In the genomic region with DNA sequence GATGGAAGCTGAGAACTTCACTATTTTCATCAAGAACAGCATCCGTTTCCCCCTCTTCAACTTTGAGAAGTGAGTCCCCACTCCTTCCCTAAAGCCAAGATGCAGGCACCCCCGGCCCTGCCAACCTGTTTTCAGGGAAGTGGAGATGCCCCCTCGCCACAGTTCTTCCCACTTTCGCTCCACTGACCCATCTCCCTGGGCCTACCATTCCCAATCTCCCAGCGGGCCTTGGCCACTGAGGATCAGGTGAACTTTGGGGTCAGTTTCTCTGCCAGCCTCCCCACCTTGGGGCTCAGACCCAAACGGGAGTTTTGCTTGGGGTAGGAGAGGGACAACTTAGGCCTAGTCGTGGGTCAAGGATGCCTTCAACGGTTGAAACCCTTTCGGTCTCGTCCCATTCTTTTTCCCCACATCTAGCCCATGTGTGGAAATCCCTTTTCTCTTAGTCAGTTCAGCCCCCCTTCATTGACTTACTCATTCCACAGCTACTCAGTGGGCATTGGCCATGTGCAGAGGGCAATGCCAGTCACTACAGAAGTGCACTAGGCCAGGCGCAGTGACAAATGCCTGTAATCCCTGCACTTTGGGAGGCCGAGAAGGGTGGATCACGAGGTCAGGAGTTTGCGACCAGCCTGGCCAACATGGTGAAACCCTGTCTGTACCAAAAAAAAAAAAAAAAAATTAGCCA, we compare ENCODE assay signal across 19 cellular contexts. TPM values are rescaled to one million over a fixed set of nuclear protein-coding genes. Genes with fewer than 3 reads are reported as not detected.
A peak's percentile ranks its signal among the peaks of the same experiment; 100 is the strongest.
DNase-seq lines count a peak whose midpoint lies in the region; ATAC-seq, FAIRE-seq and TF ChIP-seq lines count a peak whose summit lies in the region.
"Had no signal": no experiment of that assay in that cellular context is flagged by ENCODE, and none has a peak within 500 bp of the region (broad histone marks: within the 10 kb centered on the region; RNA-seq: fewer than 3 reads in every experiment).

No MANE protein-coding gene starts in this region.

- DNase-seq in activated naive CD4-positive, alpha-beta T cell (lab: John Stamatoyannopoulos, UW), result no peak
- peak; percentile 25 for DNase-seq in RCC 7860 (ENCODE audit: low spot score)
- peak; percentile 30 for DNase-seq in kidney tubule cell (ENCODE audit: low spot score)
- no peak for DNase-seq in stimulated activated effector memory CD8-positive, alpha-beta T cell treated with anti-CD3 and anti-CD28 coated beads, Interleukin-12 subunit alpha, Interleukin-12 subunit beta, amount 100 ng/mL, for 72 hours (ENCODE audit: low spot score in 2 of 2)
- no peak for DNase-seq in immature natural killer cell
- DNase-seq in body of pancreas, result no peak
- DNase-seq: GF-D8, GOT3, NCI-H1417, NCI-H1930, NCI-H2171 treated with DMSO at 0.1 percent for 48 hours, NCI-H510A treated with DMSO at 0.1 percent for 48 hours, RPMI8226 had no signal

- no peak overlapping the region for H3K4me3 Mint-ChIP-seq in activated naive CD4-positive, alpha-beta T cell treated with anti-CD3 and anti-CD28 coated beads, Interleukin-2, amount 50 U/mL, for 24 hours
- no peak overlapping the region for H3K4me3 Mint-ChIP-seq in stimulated activated effector memory CD8-positive, alpha-beta T cell treated with anti-CD3 and anti-CD28 coated beads, Interleukin-12 subunit alpha, Interleukin-12 subunit beta, amount 100 ng/mL, for 72 hours
- no peak overlapping the region for H3K4me3 Mint-ChIP-seq in immature natural killer cell

- TF ChIP-seq POLR2A in body of pancreas (IDR thresholded peaks at IDR 0.05), result no peak

- WGBS in body of pancreas, 2 donors, result 73 to 78% methylated on average over 14 of the region's 14 CpGs

- H3K4me1 ChIP-seq in body of pancreas, result peaks cover 13% of the 10 kb centered on the region
- H3K4me1 ChIP-seq: SJSA1 had no signal

- no peak for FAIRE-seq in RCC 7860 (lab: Jason Lieb, UNC)
- FAIRE-seq: HepG2 had no signal

- H3K27me3 Mint-ChIP-seq in activated naive CD4-positive, alpha-beta T cell treated with anti-CD3 and anti-CD28 coated beads, Interleukin-2, amount 50 U/mL, for 24 hours, result peaks cover 2% of the 10 kb centered on the region
- peaks cover 0 to 4% (median 3%) of the 10 kb centered on the region in 3 donors for H3K27me3 Mint-ChIP-seq in immature natural killer cell (ENCODE audit: low read depth in 3 of 3)

- peak overlapping the region; percentile 72 for H3K27ac Mint-ChIP-seq in activated naive CD4-positive, alpha-beta T cell treated with anti-CD3 and anti-CD28 coated beads, Interleukin-2, amount 50 U/mL, for 24 hours
- peak overlapping the region; percentile 88 for H3K27ac Mint-ChIP-seq in stimulated activated effector memory CD8-positive, alpha-beta T cell treated with anti-CD3 and anti-CD28 coated beads, Interleukin-12 subunit alpha, Interleukin-12 subunit beta, amount 100 ng/mL, for 72 hours
- H3K27ac Mint-ChIP-seq in immature natural killer cell, result no peak overlapping the region

- H3K9me3 Mint-ChIP-seq in activated naive CD4-positive, alpha-beta T cell treated with anti-CD3 and anti-CD28 coated beads, Interleukin-2, amount 50 U/mL, for 24 hours, result no peaks in the 10 kb centered on the region
- no peaks in the 10 kb centered on the region for H3K9me3 Mint-ChIP-seq in stimulated activated effector memory CD8-positive, alpha-beta T cell treated with anti-CD3 and anti-CD28 coated beads, Interleukin-12 subunit alpha, Interleukin-12 subunit beta, amount 100 ng/mL, for 72 hours
- H3K9me3 Mint-ChIP-seq in immature natural killer cell, result no peaks in the 10 kb centered on the region

- no peak for ATAC-seq in stimulated activated effector memory CD8-positive, alpha-beta T cell treated with anti-CD3 and anti-CD28 coated beads, Interleukin-12 subunit alpha, Interleukin-12 subunit beta, amount 100 ng/mL, for 72 hours
- ATAC-seq in body of pancreas (no peak), GM21576 (IDR thresholded peaks at IDR 0.05; ENCODE audit: unreplicated experiment) (no peak)

- no peak for TF ChIP-seq CTCF in body of pancreas (IDR thresholded peaks at IDR 0.05)

- no peaks in the 10 kb centered on the region for H3K9me3 ChIP-seq in body of pancreas
- H3K9me3 ChIP-seq: SJSA1 had no signal

- H3K36me3 Mint-ChIP-seq in activated naive CD4-positive, alpha-beta T cell treated with anti-CD3 and anti-CD28 coated beads, Interleukin-2, amount 50 U/mL, for 24 hours, result peaks cover 2% of the 10 kb centered on the region
- no peaks in the 10 kb centered on the region for H3K36me3 Mint-ChIP-seq in stimulated activated effector memory CD8-positive, alpha-beta T cell treated with anti-CD3 and anti-CD28 coated beads, Interleukin-12 subunit alpha, Interleukin-12 subunit beta, amount 100 ng/mL, for 72 hours
- H3K36me3 Mint-ChIP-seq in immature natural killer cell, result peaks cover 0 to 5% (median 0%) of the 10 kb centered on the region in 3 donors

- intact Hi-C loops in body of pancreas (cut with DNase I), result no loop called here

- no peaks in the 10 kb centered on the region for H3K27me3 ChIP-seq in body of pancreas
- H3K27me3 ChIP-seq: SJSA1 had no signal

- H3K4me3 ChIP-seq in body of pancreas, result no peak overlapping the region
- H3K4me3 ChIP-seq: SJSA1 had no signal

- no peaks in the 10 kb centered on the region for H3K36me3 ChIP-seq in body of pancreas (replicated peaks in 1 of 2; ENCODE audit: insufficient read depth in 1 of 2, low read depth in 2 of 2)
- H3K36me3 ChIP-seq: SJSA1 had no signal

- peaks cover 8% of the 10 kb centered on the region for H3K4me1 Mint-ChIP-seq in activated naive CD4-positive, alpha-beta T cell treated with anti-CD3 and anti-CD28 coated beads, Interleukin-2, amount 50 U/mL, for 24 hours
- H3K4me1 Mint-ChIP-seq in stimulated activated effector memory CD8-positive, alpha-beta T cell treated with anti-CD3 and anti-CD28 coated beads, Interleukin-12 subunit alpha, Interleukin-12 subunit beta, amount 100 ng/mL, for 72 hours, result peaks cover 9% of the 10 kb centered on the region
- H3K4me1 Mint-ChIP-seq in immature natural killer cell, result peaks cover 0 to 3% of the 10 kb centered on the region in 2 donors

- H3K27ac ChIP-seq in body of pancreas, result no peak overlapping the region
- H3K27ac ChIP-seq: C4-2B, SJSA1 had no signal

RNA-seq across cellular contexts. Expression of gene P2RX3, which starts 10.6 kb away (rescaled TPM):
- polyA plus RNA-seq in immature natural killer cell, result not detected
- not detected for total RNA-seq in body of pancreas
- total RNA-seq: A172, HepG2, SJSA1 had no signal

RNA-seq across cellular contexts. Expression of gene SSRP1, which starts 13.1 kb away (rescaled TPM):
- 10 to 100 TPM; 24.6 to 41.6 (median 25.6) TPM for polyA plus RNA-seq in immature natural killer cell
- total RNA-seq in body of pancreas, result 10 to 100 TPM; 44.2 to 51.9 TPM

RNA-seq across cellular contexts. Expression of gene TNKS1BP1, which starts 24.0 kb away (rescaled TPM):
- 1 to 10 TPM; 1.0 to 1.7 (median 1.6) TPM for polyA plus RNA-seq in immature natural killer cell
- 100 to 1,000 TPM in 1 of 2 donors, 10 to 100 TPM in 1; 83.5 to 115 TPM for total RNA-seq in body of pancreas

RNA-seq across cellular contexts. Expression of gene PRG3, which starts 32.2 kb away (rescaled TPM):
- polyA plus RNA-seq in immature natural killer cell, result not detected
- not detected for total RNA-seq in body of pancreas
- total RNA-seq: A172, HepG2, SJSA1 had no signal
- polyA plus RNA-seq: HepG2 had no signal

RNA-seq across cellular contexts. Expression of gene PRG2, which starts 41.7 kb away (rescaled TPM):
- polyA plus RNA-seq in immature natural killer cell, result under 1 TPM in 1 of 3 donors, not detected in 2; 0.19 TPM
- not detected for total RNA-seq in body of pancreas
- total RNA-seq: A172, HepG2, SJSA1 had no signal
- polyA plus RNA-seq: HepG2 had no signal

Comparison
In these comparisons a context has a peak if more than half of its experiments do, and no peak if none do; other contexts are left out.
1. H3K27ac Mint-ChIP-seq: peak in activated naive CD4-positive, alpha-beta T cell treated with anti-CD3 and anti-CD28 coated beads, Interleukin-2, amount 50 U/mL, for 24 hours (single experiment) and stimulated activated effector memory CD8-positive, alpha-beta T cell treated with anti-CD3 and anti-CD28 coated beads, Interleukin-12 subunit alpha, Interleukin-12 subunit beta, amount 100 ng/mL, for 72 hours (single experiment); none in immature natural killer cell (0 of 6).
2. DNase-seq: peak in RCC 7860 (single experiment) and kidney tubule cell (single experiment); none in activated naive CD4-positive, alpha-beta T cell (0 of 4), stimulated activated effector memory CD8-positive, alpha-beta T cell treated with anti-CD3 and anti-CD28 coated beads, Interleukin-12 subunit alpha, Interleukin-12 subunit beta, amount 100 ng/mL, for 72 hours (0 of 2), immature natural killer cell (0 of 3) and body of pancreas (0 of 4).